In genomic region chr7:75916259-75916658, GRCh38 we compare ENCODE assay signal across 7 cellular contexts. TPM values are rescaled to one million over a fixed set of nuclear protein-coding genes. Genes with fewer than 3 reads are reported as not detected.
A peak's percentile ranks its signal among the peaks of the same experiment; 100 is the strongest.
DNase-seq lines count a peak whose midpoint lies in the region; ATAC-seq and TF ChIP-seq lines count a peak whose summit lies in the region.

No MANE protein-coding gene starts in this region.

- H4K20me1 ChIP-seq in hepatocyte (ENCODE audit: insufficient read depth, poor library complexity, severe bottlenecking): peaks cover 3% of the 10 kb centered on the region

- H2AFZ ChIP-seq in hepatocyte: no peak overlapping the region

- no peaks in the 10 kb centered on the region for H3K27me3 ChIP-seq in hepatocyte
- no peaks in the 10 kb centered on the region for H3K27me3 ChIP-seq in spleen (replicated peaks in 1 of 7)

- no peak for TF ChIP-seq POLR2A in spleen (IDR thresholded peaks at IDR 0.05)

- TF ChIP-seq CTCF in HFF-Myc (IDR thresholded peaks at IDR 0.05; ENCODE audit: low read depth, low read length, missing control alignments): no peak
- TF ChIP-seq CTCF in VCaP (conservative IDR thresholded peaks at IDR 0.05): no peak
- no peak for TF ChIP-seq CTCF in hepatocyte (IDR thresholded peaks at IDR 0.05; ENCODE audit: poor library complexity)
- TF ChIP-seq CTCF in spleen (IDR thresholded peaks at IDR 0.05 in 8 of 11, conservative IDR thresholded peaks at IDR 0.05 in 3 of 11): no peak

- WGBS in hepatocyte (ENCODE audit: low lambda C conversion rate, missing lambda C conversion rate): 57% methylated on average over 5 of the region's 5 CpGs
- WGBS in spleen, 5 donors: 59 to 73% (median 68%) methylated on average over 5 of the region's 5 CpGs

- intact Hi-C loops in spleen (cut with DNase I; ENCODE audit: low total_unique reads): no loop called here

- no peak for DNase-seq in HFF-Myc (ENCODE audit: extremely low read depth, low read depth)
- no peak for DNase-seq in hepatocyte (ENCODE audit: low spot score)
- DNase-seq in spleen: no peak
- no peak for DNase-seq in caudate nucleus (lab: John Stamatoyannopoulos, UW)
- no peak for DNase-seq in cortex of kidney (lab: John Stamatoyannopoulos, UW)

- peaks cover 15% of the 10 kb centered on the region for H3K4me1 ChIP-seq in hepatocyte (ENCODE audit: insufficient read depth)
- H3K4me1 ChIP-seq in spleen: peaks cover 14 to 70% (median 43%) of the 10 kb centered on the region in 6 donors

- H3K36me3 ChIP-seq in hepatocyte (replicated peaks; ENCODE audit: insufficient read depth, low read depth): no peaks in the 10 kb centered on the region
- H3K36me3 ChIP-seq in spleen: peaks cover 0 to 12% (median 0%) of the 10 kb centered on the region in 6 donors

- H3K9me2 ChIP-seq in hepatocyte (replicated peaks; ENCODE audit: insufficient read depth): no peaks in the 10 kb centered on the region

- H3K27ac ChIP-seq in VCaP: peak overlapping the region; percentile 90
- H3K27ac ChIP-seq in hepatocyte: peak overlapping the region; percentile 87
- peak overlapping the region in 4 of 8 donors; percentile 88 to 98 (median 96) for H3K27ac ChIP-seq in spleen
- H3K27ac ChIP-seq in caudate nucleus (ENCODE audit: low read depth, low read length): no peak overlapping the region

- no peaks in the 10 kb centered on the region for H3K9me3 ChIP-seq in hepatocyte (ENCODE audit: low read depth)
- no peaks in the 10 kb centered on the region for H3K9me3 ChIP-seq in spleen

- H3K79me2 ChIP-seq in hepatocyte: peaks cover 61% of the 10 kb centered on the region

- no peak for ATAC-seq in HG03045 (IDR thresholded peaks at IDR 0.05; ENCODE audit: unreplicated experiment)

- H3K4me3 ChIP-seq in HFF-Myc (replicated peaks; ENCODE audit: low read depth, low read length) (peak overlapping the region; percentile 90), hepatocyte (peak overlapping the region; percentile 85), spleen (peak overlapping the region; percentile 74 to 99 (median 86))

- peak overlapping the region; percentile 94 for H3K4me2 ChIP-seq in hepatocyte

RNA-seq across cellular contexts. Expression of gene POR, which starts 1.3 kb away (rescaled TPM):
- total RNA-seq in hepatocyte (102 and 106 TPM in 2 replicates), spleen (100 to 1,000 TPM; 103 to 170 (median 139) TPM)
- polyA plus RNA-seq in hepatocyte (212 and 220 TPM in 2 replicates), spleen (10 to 100 TPM; 49.1 to 83.0 (median 61.4) TPM)

RNA-seq across cellular contexts. Expression of gene RHBDD2, which starts 37.4 kb away (rescaled TPM):
- total RNA-seq in hepatocyte (57.6 and 61.1 TPM in 2 replicates), spleen (10 to 100 TPM; 37.6 to 69.2 (median 54.9) TPM)
- polyA plus RNA-seq in hepatocyte (177 and 178 TPM in 2 replicates), spleen (10 to 100 TPM; 30.5 to 48.1 (median 37.5) TPM)
